Comparison of ENCODE assay signal across 1 cellular context in genomic region chr11:66195867-66196266, GRCh38.
A peak's percentile ranks its signal among the peaks of the same experiment; 100 is the strongest.
TF ChIP-seq lines count a peak whose summit lies in the region.

No MANE protein-coding gene starts in this region.

TF ChIP-seq in HepG2, 621 proteins besides CTCF, POLR2A, EP300 and RAD21 (continued from another document and continues in another):
- TF ChIP-seq, protein P1, sequence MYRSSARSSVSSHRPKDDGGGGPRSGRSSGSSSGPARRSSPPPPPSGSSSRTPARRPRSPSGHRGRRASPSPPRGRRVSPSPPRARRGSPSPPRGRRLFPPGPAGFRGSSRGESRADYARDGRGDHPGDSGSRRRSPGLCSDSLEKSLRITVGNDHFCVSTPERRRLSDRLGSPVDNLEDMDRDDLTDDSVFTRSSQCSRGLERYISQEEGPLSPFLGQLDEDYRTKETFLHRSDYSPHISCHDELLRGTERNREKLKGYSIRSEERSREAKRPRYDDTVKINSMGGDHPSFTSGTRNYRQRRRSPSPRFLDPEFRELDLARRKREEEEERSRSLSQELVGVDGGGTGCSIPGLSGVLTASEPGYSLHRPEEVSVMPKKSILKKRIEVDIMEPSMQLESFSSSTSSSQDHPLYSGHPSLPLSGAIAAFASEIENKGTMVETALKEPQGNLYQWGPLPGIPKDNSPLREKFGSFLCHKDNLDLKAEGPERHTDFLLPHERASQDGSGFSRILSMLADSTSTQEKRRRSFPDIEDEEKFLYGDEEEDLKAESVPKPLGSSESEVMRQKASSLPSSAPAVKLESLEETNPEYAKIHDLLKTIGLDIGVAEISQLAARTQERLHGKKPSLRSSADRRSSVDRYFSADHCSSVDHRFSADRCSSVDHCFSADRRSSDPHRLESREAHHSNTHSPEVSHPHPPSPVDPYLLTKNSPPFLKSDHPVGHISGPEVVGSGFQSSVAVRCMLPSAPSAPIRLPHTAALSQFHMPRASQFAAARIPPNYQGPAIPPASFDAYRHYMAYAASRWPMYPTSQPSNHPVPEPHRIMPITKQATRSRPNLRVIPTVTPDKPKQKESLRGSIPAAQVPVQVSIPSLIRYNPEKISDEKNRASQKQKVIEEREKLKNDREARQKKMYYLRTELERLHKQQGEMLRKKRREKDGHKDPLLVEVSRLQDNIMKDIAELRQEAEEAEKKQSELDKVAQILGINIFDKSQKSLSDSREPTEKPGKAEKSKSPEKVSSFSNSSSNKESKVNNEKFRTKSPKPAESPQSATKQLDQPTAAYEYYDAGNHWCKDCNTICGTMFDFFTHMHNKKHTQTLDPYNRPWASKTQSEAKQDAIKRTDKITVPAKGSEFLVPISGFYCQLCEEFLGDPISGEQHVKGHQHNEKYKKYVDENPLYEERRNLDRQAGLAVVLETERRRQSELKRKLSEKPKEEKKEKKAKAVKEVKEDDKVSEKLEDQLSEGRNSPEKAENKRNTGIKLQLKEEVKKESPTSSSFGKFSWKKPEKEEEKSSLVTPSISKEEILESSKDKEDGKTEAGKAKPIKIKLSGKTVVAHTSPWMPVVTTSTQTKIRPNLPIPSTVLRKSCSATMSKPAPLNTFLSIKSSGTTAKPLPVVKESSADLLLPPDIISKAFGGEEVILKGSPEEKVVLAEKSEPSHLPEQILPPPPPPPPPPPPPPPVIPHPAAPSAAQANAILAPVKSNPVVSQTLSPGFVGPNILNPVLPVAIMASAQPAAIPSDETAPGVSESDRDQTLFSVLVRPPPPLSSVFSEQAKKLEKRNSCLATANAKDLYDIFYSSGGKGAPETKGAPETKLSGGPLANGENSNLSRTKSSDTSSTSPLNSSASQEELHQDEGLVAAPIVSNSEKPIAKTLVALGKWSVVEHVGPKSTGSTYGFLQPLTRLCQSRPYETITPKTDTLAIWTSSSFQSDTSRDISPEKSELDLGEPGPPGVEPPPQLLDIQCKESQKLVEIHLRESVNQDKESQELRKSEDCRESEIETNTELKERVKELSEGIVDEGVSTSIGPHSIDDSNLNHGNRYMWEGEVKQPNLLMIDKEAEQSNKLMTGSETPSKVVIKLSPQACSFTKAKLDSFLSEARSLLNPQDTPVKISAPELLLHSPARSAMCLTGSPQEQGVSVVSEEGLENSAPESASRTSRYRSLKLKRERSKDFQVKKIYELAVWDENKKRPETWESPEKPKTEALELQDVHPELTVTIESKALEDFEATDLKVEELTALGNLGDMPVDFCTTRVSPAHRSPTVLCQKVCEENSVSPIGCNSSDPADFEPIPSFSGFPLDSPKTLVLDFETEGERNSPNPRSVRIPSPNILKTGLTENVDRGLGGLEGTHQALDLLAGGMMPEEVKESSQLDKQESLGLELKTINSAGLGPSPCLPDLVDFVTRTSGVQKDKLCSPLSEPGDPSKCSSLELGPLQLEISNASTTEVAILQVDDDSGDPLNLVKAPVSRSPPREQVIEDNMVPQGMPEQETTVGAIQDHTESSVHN (CRISPR knock-in tag; IDR thresholded peaks at IDR 0.05): no peak
- TF ChIP-seq ZUFSP (CRISPR knock-in tag; IDR thresholded peaks at IDR 0.05; ENCODE audit: borderline replicate concordance): no peak
- TF ChIP-seq, protein P2, sequence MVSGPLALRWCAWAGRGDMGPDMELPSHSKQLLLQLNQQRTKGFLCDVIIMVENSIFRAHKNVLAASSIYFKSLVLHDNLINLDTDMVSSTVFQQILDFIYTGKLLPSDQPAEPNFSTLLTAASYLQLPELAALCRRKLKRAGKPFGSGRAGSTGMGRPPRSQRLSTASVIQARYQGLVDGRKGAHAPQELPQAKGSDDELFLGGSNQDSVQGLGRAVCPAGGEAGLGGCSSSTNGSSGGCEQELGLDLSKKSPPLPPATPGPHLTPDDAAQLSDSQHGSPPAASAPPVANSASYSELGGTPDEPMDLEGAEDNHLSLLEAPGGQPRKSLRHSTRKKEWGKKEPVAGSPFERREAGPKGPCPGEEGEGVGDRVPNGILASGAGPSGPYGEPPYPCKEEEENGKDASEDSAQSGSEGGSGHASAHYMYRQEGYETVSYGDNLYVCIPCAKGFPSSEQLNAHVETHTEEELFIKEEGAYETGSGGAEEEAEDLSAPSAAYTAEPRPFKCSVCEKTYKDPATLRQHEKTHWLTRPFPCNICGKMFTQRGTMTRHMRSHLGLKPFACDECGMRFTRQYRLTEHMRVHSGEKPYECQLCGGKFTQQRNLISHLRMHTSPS (CRISPR knock-in tag; IDR thresholded peaks at IDR 0.05; ENCODE audit: low read depth): peak; percentile 92
- TF ChIP-seq YY1 (IDR thresholded peaks at IDR 0.05; ENCODE audit: insufficient read depth, insufficient replicate concordance, low read depth, low read length): no peak
- no peak for TF ChIP-seq JARID2 (CRISPR knock-in tag; IDR thresholded peaks at IDR 0.05; ENCODE audit: insufficient replicate concordance)
- no peak for TF ChIP-seq MEIS2 (CRISPR knock-in tag; IDR thresholded peaks at IDR 0.05)
- no peak for TF ChIP-seq ZNF766 (CRISPR knock-in tag; IDR thresholded peaks at IDR 0.05; ENCODE audit: borderline replicate concordance)
- no peak for TF ChIP-seq ZNF296 (CRISPR knock-in tag; conservative IDR thresholded peaks at IDR 0.05)
- TF ChIP-seq SAP130 (CRISPR knock-in tag; IDR thresholded peaks at IDR 0.05; ENCODE audit: low read depth): peak; percentile 21; the same call in 1 of the 2 replicates
- TF ChIP-seq PBX2 (CRISPR knock-in tag; IDR thresholded peaks at IDR 0.05): no peak
- TF ChIP-seq PAXIP1 (CRISPR knock-in tag; conservative IDR thresholded peaks at IDR 0.05): peak; percentile 70
- no peak for TF ChIP-seq PRPF4 (IDR thresholded peaks at IDR 0.05; ENCODE audit: low read depth, low read length, poor library complexity, severe bottlenecking)
- TF ChIP-seq ZSCAN31 (CRISPR knock-in tag; IDR thresholded peaks at IDR 0.05; ENCODE audit: low read depth): no peak
- TF ChIP-seq, protein P3, sequence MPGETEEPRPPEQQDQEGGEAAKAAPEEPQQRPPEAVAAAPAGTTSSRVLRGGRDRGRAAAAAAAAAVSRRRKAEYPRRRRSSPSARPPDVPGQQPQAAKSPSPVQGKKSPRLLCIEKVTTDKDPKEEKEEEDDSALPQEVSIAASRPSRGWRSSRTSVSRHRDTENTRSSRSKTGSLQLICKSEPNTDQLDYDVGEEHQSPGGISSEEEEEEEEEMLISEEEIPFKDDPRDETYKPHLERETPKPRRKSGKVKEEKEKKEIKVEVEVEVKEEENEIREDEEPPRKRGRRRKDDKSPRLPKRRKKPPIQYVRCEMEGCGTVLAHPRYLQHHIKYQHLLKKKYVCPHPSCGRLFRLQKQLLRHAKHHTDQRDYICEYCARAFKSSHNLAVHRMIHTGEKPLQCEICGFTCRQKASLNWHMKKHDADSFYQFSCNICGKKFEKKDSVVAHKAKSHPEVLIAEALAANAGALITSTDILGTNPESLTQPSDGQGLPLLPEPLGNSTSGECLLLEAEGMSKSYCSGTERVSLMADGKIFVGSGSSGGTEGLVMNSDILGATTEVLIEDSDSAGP (CRISPR knock-in tag; IDR thresholded peaks at IDR 0.05; ENCODE audit: borderline replicate concordance): no peak
- TF ChIP-seq ZNF484 (CRISPR knock-in tag; IDR thresholded peaks at IDR 0.05; ENCODE audit: borderline replicate concordance, low read depth): no peak
- no peak for TF ChIP-seq NFRKB (IDR thresholded peaks at IDR 0.05)
- no peak for TF ChIP-seq ZBTB42 (CRISPR knock-in tag; IDR thresholded peaks at IDR 0.05)
- no peak for TF ChIP-seq ZFP90 (CRISPR knock-in tag; IDR thresholded peaks at IDR 0.05; ENCODE audit: borderline replicate concordance)
- TF ChIP-seq, protein P4, sequence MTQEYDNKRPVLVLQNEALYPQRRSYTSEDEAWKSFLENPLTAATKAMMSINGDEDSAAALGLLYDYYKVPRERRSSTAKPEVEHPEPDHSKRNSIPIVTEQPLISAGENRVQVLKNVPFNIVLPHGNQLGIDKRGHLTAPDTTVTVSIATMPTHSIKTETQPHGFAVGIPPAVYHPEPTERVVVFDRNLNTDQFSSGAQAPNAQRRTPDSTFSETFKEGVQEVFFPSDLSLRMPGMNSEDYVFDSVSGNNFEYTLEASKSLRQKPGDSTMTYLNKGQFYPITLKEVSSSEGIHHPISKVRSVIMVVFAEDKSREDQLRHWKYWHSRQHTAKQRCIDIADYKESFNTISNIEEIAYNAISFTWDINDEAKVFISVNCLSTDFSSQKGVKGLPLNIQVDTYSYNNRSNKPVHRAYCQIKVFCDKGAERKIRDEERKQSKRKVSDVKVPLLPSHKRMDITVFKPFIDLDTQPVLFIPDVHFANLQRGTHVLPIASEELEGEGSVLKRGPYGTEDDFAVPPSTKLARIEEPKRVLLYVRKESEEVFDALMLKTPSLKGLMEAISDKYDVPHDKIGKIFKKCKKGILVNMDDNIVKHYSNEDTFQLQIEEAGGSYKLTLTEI (CRISPR knock-in tag; conservative IDR thresholded peaks at IDR 0.05): no peak
- no peak for TF ChIP-seq RBAK (CRISPR knock-in tag; IDR thresholded peaks at IDR 0.05)
- TF ChIP-seq IRF2 (CRISPR knock-in tag; IDR thresholded peaks at IDR 0.05): no peak
- TF ChIP-seq ZNF326 (CRISPR knock-in tag; IDR thresholded peaks at IDR 0.05; ENCODE audit: borderline replicate concordance): no peak
- TF ChIP-seq RARA (CRISPR knock-in tag; IDR thresholded peaks at IDR 0.05): peak; percentile 47
- peak; percentile 35; the same call in 1 of the 2 replicates for TF ChIP-seq RXRB (CRISPR knock-in tag; IDR thresholded peaks at IDR 0.05; ENCODE audit: borderline replicate concordance)
- no peak for TF ChIP-seq RERE (CRISPR knock-in tag; IDR thresholded peaks at IDR 0.05; ENCODE audit: low read depth)
- 0 out of 2 replicates have a peak, but pooled peaks have one; percentile 14 for TF ChIP-seq ZMYM3 (CRISPR knock-in tag; IDR thresholded peaks at IDR 0.05)
- no peak for TF ChIP-seq FOXA1 (IDR thresholded peaks at IDR 0.05)
- TF ChIP-seq FOXA1 (CRISPR knock-in tag; IDR thresholded peaks at IDR 0.05): peak; percentile 79
- TF ChIP-seq PHF20 (CRISPR knock-in tag; IDR thresholded peaks at IDR 0.05): no peak
